ENCODE assay signal across 16 cellular contexts in genomic region chr6:169415179-169415578, GRCh38.
"Had no signal": no experiment of that assay in that cellular context is flagged by ENCODE, and none has a peak within 500 bp of the region (broad histone marks: within the 10 kb centered on the region; RNA-seq: fewer than 3 reads in every experiment).

No MANE protein-coding gene starts in this region.

- H3K4me1 Mint-ChIP-seq: activated CD4-positive, alpha-beta memory T cell treated with anti-CD3 and anti-CD28 coated beads, Interleukin-2, amount 10 ng/mL, durations not matched to agents 7 days and 5 days; activated CD4-positive, alpha-beta T cell treated with anti-CD3 and anti-CD28 coated beads for 36 hours; activated naive CD4-positive, alpha-beta T cell treated with anti-CD3 and anti-CD28 coated beads, Interleukin-2, amount 10 ng/mL, durations not matched to agents 7 days and 5 days; natural killer cell had no signal

- H3K4me1 ChIP-seq: colonic mucosa, left ventricle myocardium inferior, suprapubic skin had no signal

- H3K36me3 Mint-ChIP-seq: activated naive CD4-positive, alpha-beta T cell treated with anti-CD3 and anti-CD28 coated beads, Interleukin-2, amount 10 ng/mL, durations not matched to agents 7 days and 5 days had no signal

- H3K27me3 Mint-ChIP-seq: activated naive CD4-positive, alpha-beta T cell treated with anti-CD3 and anti-CD28 coated beads, Interleukin-2, amount 10 ng/mL, durations not matched to agents 7 days and 5 days had no signal

- ATAC-seq: activated CD4-positive, alpha-beta T cell treated with anti-CD3 and anti-CD28 coated beads for 36 hours; natural killer cell had no signal

- DNase-seq: activated CD4-positive, alpha-beta memory T cell treated with anti-CD3 and anti-CD28 coated beads, Interleukin-2, amount 10 ng/mL, durations not matched to agents 7 days and 5 days; activated CD4-positive, alpha-beta T cell treated with anti-CD3 and anti-CD28 coated beads for 36 hours; activated naive CD4-positive, alpha-beta T cell treated with anti-CD3 and anti-CD28 coated beads, Interleukin-2, amount 10 ng/mL, durations not matched to agents 7 days and 5 days; activated T-cell treated with anti-CD3 and anti-CD28 coated beads, Interleukin-2, amount 50 U/mL, for 24 hours; colonic mucosa; left ventricle myocardium inferior; natural killer cell; posterior cingulate gyrus; stimulated activated CD4-positive, alpha-beta T cell treated with anti-CD3 and anti-CD28 coated beads, Interleukin-4, amount 100 ng/mL, for 24 hours; stimulated activated CD8-positive, alpha-beta memory T cell treated with anti-CD3 and anti-CD28 coated beads, Interleukin-4, amount 100 ng/mL, for 48 hours; trophoblast cell had no signal

- H3K4me3 ChIP-seq: colonic mucosa, left ventricle myocardium inferior, skin epidermis, suprapubic skin had no signal

- H3K4me3 Mint-ChIP-seq: activated CD4-positive, alpha-beta memory T cell treated with anti-CD3 and anti-CD28 coated beads, Interleukin-2, amount 10 ng/mL, durations not matched to agents 7 days and 5 days; activated CD4-positive, alpha-beta T cell treated with anti-CD3 and anti-CD28 coated beads for 36 hours; activated naive CD4-positive, alpha-beta T cell treated with anti-CD3 and anti-CD28 coated beads, Interleukin-2, amount 10 ng/mL, durations not matched to agents 7 days and 5 days; activated T-cell treated with anti-CD3 and anti-CD28 coated beads, Interleukin-2, amount 50 U/mL, for 24 hours; natural killer cell; stimulated activated naive CD8-positive, alpha-beta T cell treated with anti-CD3 and anti-CD28 coated beads, Interleukin-15, Interleukin-2, amounts not matched to agents 100 ng/mL and 50 ng/mL, for 24 hours; T-helper 2 cell treated with Interferon-gamma antibody and Interleukin-4, amounts not matched to agents 5 μg/mL and 100 μg/mL, for 36 hours had no signal

- H3K27ac ChIP-seq: colonic mucosa, left ventricle myocardium inferior, skin epidermis, VCaP had no signal

- H3K9me3 ChIP-seq: colonic mucosa had no signal

- H3K27ac Mint-ChIP-seq: activated CD4-positive, alpha-beta memory T cell treated with anti-CD3 and anti-CD28 coated beads, Interleukin-2, amount 10 ng/mL, durations not matched to agents 7 days and 5 days; activated CD4-positive, alpha-beta T cell treated with anti-CD3 and anti-CD28 coated beads for 36 hours; activated naive CD4-positive, alpha-beta T cell treated with anti-CD3 and anti-CD28 coated beads, Interleukin-2, amount 10 ng/mL, durations not matched to agents 7 days and 5 days; activated T-cell treated with anti-CD3 and anti-CD28 coated beads, Interleukin-2, amount 50 U/mL, for 24 hours; natural killer cell; stimulated activated naive CD8-positive, alpha-beta T cell treated with anti-CD3 and anti-CD28 coated beads, Interleukin-15, Interleukin-2, amounts not matched to agents 100 ng/mL and 50 ng/mL, for 24 hours; T-helper 2 cell treated with Interferon-gamma antibody and Interleukin-4, amounts not matched to agents 5 μg/mL and 100 μg/mL, for 36 hours had no signal

- H3K36me3 ChIP-seq: colonic mucosa, left ventricle myocardium inferior, suprapubic skin had no signal

- H3K27me3 ChIP-seq: colonic mucosa, suprapubic skin had no signal
